Comparison of ENCODE assay signal across 19 cellular contexts in genomic region chr7:70098133-70098561, GRCh38.
DNase-seq lines count a peak whose midpoint lies in the region; ATAC-seq, FAIRE-seq and TF ChIP-seq lines count a peak whose summit lies in the region.
"Had no signal": no experiment of that assay in that cellular context is flagged by ENCODE, and none has a peak within 500 bp of the region (broad histone marks: within the 10 kb centered on the region; RNA-seq: fewer than 3 reads in every experiment).

No MANE protein-coding gene starts in this region.

- WGBS in esophagus muscularis mucosa: 55% methylated on average over 3 of the region's 3 CpGs

- H3K27ac ChIP-seq in esophagus muscularis mucosa (replicated peaks in 1 of 4): no peak overlapping the region
- H3K27ac ChIP-seq: prostate gland, transverse colon, VCaP had no signal

- peaks cover 29 to 47% (median 39%) of the 10 kb centered on the region in 4 donors for H3K4me1 ChIP-seq in esophagus muscularis mucosa

- no peaks in the 10 kb centered on the region for H3K27me3 ChIP-seq in esophagus muscularis mucosa
- H3K27me3 ChIP-seq: transverse colon had no signal

- no peak for TF ChIP-seq POLR2A in esophagus muscularis mucosa (IDR thresholded peaks at IDR 0.05; ENCODE audit: low read depth)

- peak; percentile 50 for DNase-seq in COR-L47 (lab: John Stamatoyannopoulos, UW)
- DNase-seq in Daoy (ENCODE audit: low read depth): peak; percentile 32
- DNase-seq in NCI-H2081 treated with DMSO at 0.1 percent for 48 hours (lab: John Stamatoyannopoulos, UW): peak; percentile 25
- DNase-seq in islet precursor cell: no peak
- DNase-seq in stimulated activated CD4-positive, alpha-beta T cell treated with anti-CD3 and anti-CD28 coated beads, Interleukin-4, amount 100 ng/mL, for 4 hours: no peak
- DNase-seq in esophagus muscularis mucosa (ENCODE audit: extremely low spot score): no peak
- DNase-seq: activated CD8-positive, alpha-beta T cell treated with anti-CD3 and anti-CD28 coated beads for 36 hours; activated naive CD8-positive, alpha-beta T cell treated with anti-CD3 and anti-CD28 coated beads, Interleukin-2, amount 50 U/mL, for 24 hours; effector CD8-positive, alpha-beta T cell; KBM-7; natural killer cell; stimulated activated CD4-positive, alpha-beta T cell treated with anti-CD3 and anti-CD28 coated beads, Interleukin-15, amount 100 ng/mL, for 24 hours; stimulated activated naive CD4-positive, alpha-beta T cell treated with Interleukin-2 at 50 U/mL for 16 hours; transverse colon had no signal

- peak; percentile 78 for FAIRE-seq in endometrium (lab: Jason Lieb, UNC)
- FAIRE-seq: keratinocyte had no signal

- no peak overlapping the region for H3K4me3 ChIP-seq in esophagus muscularis mucosa
- H3K4me3 ChIP-seq: prostate gland, transverse colon had no signal

- ATAC-seq in HG02970 (IDR thresholded peaks at IDR 0.05; ENCODE audit: low FRiP score, unreplicated experiment): no peak
- ATAC-seq: activated CD8-positive, alpha-beta T cell treated with anti-CD3 and anti-CD28 coated beads for 36 hours; activated naive CD8-positive, alpha-beta T cell treated with anti-CD3 and anti-CD28 coated beads, Interleukin-2, amount 50 U/mL, for 24 hours; natural killer cell had no signal

- no peaks in the 10 kb centered on the region for H3K36me3 ChIP-seq in esophagus muscularis mucosa
- H3K36me3 ChIP-seq: prostate gland, transverse colon had no signal

- intact Hi-C loops in esophagus muscularis mucosa (cut with DNase I): no loop called here

- no peaks in the 10 kb centered on the region for H3K9me3 ChIP-seq in esophagus muscularis mucosa
- H3K9me3 ChIP-seq: prostate gland, transverse colon had no signal

- TF ChIP-seq EP300 in esophagus muscularis mucosa (IDR thresholded peaks at IDR 0.05): no peak

- TF ChIP-seq CTCF in esophagus muscularis mucosa (IDR thresholded peaks at IDR 0.05): no peak

Comparison
In these comparisons a context has a peak if more than half of its experiments do, and no peak if none do; other contexts are left out.
1. DNase-seq: peak in COR-L47 (single experiment), Daoy (single experiment) and NCI-H2081 treated with DMSO at 0.1 percent for 48 hours (single experiment); none in islet precursor cell (single experiment), stimulated activated CD4-positive, alpha-beta T cell treated with anti-CD3 and anti-CD28 coated beads, Interleukin-4, amount 100 ng/mL, for 4 hours (0 of 2) and esophagus muscularis mucosa (single experiment).